ENCODE assay signal across 8 cellular contexts in the genomic region with DNA sequence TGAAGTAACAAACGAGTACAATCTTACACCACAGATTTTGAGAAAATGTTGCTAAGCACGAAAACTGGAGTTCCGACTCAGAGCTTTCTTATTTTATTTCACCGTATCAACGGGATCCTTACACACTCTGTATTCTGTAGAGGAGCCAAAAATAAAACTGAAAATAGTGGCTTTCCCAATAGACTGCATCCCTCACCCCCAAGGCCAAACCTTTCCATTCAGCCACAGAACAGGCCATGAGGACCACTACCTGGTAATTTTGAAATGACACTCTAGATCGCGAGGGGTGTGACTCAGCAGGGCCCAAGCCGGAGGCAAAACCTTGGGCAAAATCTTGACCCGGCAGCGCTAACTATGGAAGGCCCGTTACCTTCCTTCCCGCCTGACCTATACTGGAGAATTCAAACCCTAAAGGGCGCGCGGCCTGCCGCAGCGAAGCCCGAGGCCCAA. TPM values are rescaled to one million over a fixed set of nuclear protein-coding genes. Genes with fewer than 3 reads are reported as not detected.
DNase-seq lines count a peak whose midpoint lies in the region; TF ChIP-seq lines count a peak whose summit lies in the region.

No MANE protein-coding gene starts in this region.

- peak overlapping the region; percentile 99 to 100 for H3K9ac ChIP-seq in stomach smooth muscle (ENCODE audit: low read length in 2 of 2)

- H3K36me3 ChIP-seq in stomach smooth muscle (ENCODE audit: control insufficient read depth in 2 of 2, insufficient read depth in 2 of 2, low read length in 2 of 2): peaks cover 22 to 33% of the 10 kb centered on the region in 2 donors

- H3K4me3 Mint-ChIP-seq in activated naive CD8-positive, alpha-beta T cell treated with anti-CD3 and anti-CD28 coated beads for 36 hours: peak overlapping the region; percentile 97

- DNase-seq in AG09309 (ENCODE audit: low read depth): no peak
- DNase-seq in HFF-Myc (ENCODE audit: extremely low read depth, low read depth): no peak
- DNase-seq in activated naive CD8-positive, alpha-beta T cell treated with anti-CD3 and anti-CD28 coated beads for 36 hours: no peak
- no peak for DNase-seq in mesenteric fat pad (ENCODE audit: low spot score)
- DNase-seq in DMS153 (lab: John Stamatoyannopoulos, UW): no peak
- no peak for DNase-seq in GDM1 (lab: John Stamatoyannopoulos, UW)

- H3K4me1 Mint-ChIP-seq in activated naive CD8-positive, alpha-beta T cell treated with anti-CD3 and anti-CD28 coated beads for 36 hours: peaks cover 33% of the 10 kb centered on the region

- no peaks in the 10 kb centered on the region for H3K9me3 ChIP-seq in iPS-18c (ENCODE audit: control insufficient read depth, insufficient read depth, low read length)
- H3K9me3 ChIP-seq in stomach smooth muscle (ENCODE audit: control insufficient read depth in 2 of 2, low read length in 2 of 2): no peaks in the 10 kb centered on the region

- H3K27ac Mint-ChIP-seq in activated naive CD8-positive, alpha-beta T cell treated with anti-CD3 and anti-CD28 coated beads for 36 hours: peak overlapping the region; percentile 100

- H3K27ac ChIP-seq in stomach smooth muscle (ENCODE audit: low read length): peak overlapping the region; percentile 99

- no peaks in the 10 kb centered on the region for H3K27me3 ChIP-seq in stomach smooth muscle (ENCODE audit: control insufficient read depth in 1 of 2, insufficient read depth in 2 of 2, low read length in 2 of 2)

- peaks cover 13% of the 10 kb centered on the region for H3K4me1 ChIP-seq in stomach smooth muscle (ENCODE audit: control insufficient read depth, insufficient read depth, low read length)

- H3K27me3 Mint-ChIP-seq in activated naive CD8-positive, alpha-beta T cell treated with anti-CD3 and anti-CD28 coated beads for 36 hours: no peaks in the 10 kb centered on the region

- peak overlapping the region; percentile 94 for H3K4me3 ChIP-seq in AG09309 (ENCODE audit: control insufficient read depth, low read depth, low read length)
- peak overlapping the region; percentile 85 for H3K4me3 ChIP-seq in HFF-Myc (replicated peaks; ENCODE audit: low read depth, low read length)
- H3K4me3 ChIP-seq in iPS-18c (ENCODE audit: insufficient read depth, low read depth, low read length): peak overlapping the region; percentile 96
- peak overlapping the region; percentile 99 to 100 for H3K4me3 ChIP-seq in stomach smooth muscle (ENCODE audit: low read length in 2 of 2)

- H3K9me3 Mint-ChIP-seq in activated naive CD8-positive, alpha-beta T cell treated with anti-CD3 and anti-CD28 coated beads for 36 hours: peaks cover 2% of the 10 kb centered on the region

- H3K36me3 Mint-ChIP-seq in activated naive CD8-positive, alpha-beta T cell treated with anti-CD3 and anti-CD28 coated beads for 36 hours: peaks cover 49% of the 10 kb centered on the region

- TF ChIP-seq CTCF in AG09309 (IDR thresholded peaks at IDR 0.05; ENCODE audit: control insufficient read depth, insufficient read depth, low read depth, low read length, missing control alignments): no peak
- no peak for TF ChIP-seq CTCF in HFF-Myc (IDR thresholded peaks at IDR 0.05; ENCODE audit: low read depth, low read length, missing control alignments)

RNA-seq across cellular contexts. Expression of gene HSPA9, which starts 0.4 kb away (rescaled TPM):
- total RNA-seq in activated naive CD8-positive, alpha-beta T cell treated with anti-CD3 and anti-CD28 coated beads for 36 hours: 100 to 1,000 TPM; 578 to 584 TPM
- total RNA-seq in mesenteric fat pad: 224 TPM

RNA-seq across cellular contexts. Expression of gene ETF1, which starts 31.7 kb away (rescaled TPM):
- total RNA-seq in activated naive CD8-positive, alpha-beta T cell treated with anti-CD3 and anti-CD28 coated beads for 36 hours: 100 to 1,000 TPM; 256 TPM
- 165 TPM for total RNA-seq in mesenteric fat pad
